In the genomic region with DNA sequence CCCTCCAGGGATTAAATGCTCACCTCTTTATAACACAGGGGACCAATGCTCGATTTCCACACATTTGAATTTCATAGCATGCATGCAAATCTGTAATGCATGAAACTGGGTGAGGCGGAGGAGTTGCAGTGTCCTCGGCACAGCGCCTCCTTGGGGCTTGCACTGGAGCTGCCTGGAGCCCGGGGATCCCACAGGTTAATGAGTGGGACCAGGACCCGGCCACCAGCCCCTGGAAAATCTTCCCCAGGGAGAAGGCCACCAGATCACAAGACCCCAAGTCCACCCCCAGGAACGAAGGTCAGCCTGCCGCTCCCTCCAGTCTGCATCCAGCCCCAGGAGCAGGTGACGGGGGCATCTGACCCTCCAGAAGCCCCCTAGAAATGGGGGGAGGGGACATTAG, we compare ENCODE assay signal across 1 cellular context.
TF ChIP-seq lines count a peak whose summit lies in the region.

No MANE protein-coding gene starts in this region.

TF ChIP-seq in WTC11, 78 proteins besides CTCF, POLR2A, EP300 and RAD21 (continued from another document):
- TF ChIP-seq, protein P1, sequence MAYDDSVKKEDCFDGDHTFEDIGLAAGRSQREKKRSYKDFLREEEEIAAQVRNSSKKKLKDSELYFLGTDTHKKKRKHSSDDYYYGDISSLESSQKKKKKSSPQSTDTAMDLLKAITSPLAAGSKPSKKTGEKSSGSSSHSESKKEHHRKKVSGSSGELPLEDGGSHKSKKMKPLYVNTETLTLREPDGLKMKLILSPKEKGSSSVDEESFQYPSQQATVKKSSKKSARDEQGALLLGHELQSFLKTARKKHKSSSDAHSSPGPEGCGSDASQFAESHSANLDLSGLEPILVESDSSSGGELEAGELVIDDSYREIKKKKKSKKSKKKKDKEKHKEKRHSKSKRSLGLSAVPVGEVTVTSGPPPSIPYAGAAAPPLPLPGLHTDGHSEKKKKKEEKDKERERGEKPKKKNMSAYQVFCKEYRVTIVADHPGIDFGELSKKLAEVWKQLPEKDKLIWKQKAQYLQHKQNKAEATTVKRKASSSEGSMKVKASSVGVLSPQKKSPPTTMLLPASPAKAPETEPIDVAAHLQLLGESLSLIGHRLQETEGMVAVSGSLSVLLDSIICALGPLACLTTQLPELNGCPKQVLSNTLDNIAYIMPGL (CRISPR knock-in tag; IDR thresholded peaks at IDR 0.05) = no peak
- TF ChIP-seq, protein P2, sequence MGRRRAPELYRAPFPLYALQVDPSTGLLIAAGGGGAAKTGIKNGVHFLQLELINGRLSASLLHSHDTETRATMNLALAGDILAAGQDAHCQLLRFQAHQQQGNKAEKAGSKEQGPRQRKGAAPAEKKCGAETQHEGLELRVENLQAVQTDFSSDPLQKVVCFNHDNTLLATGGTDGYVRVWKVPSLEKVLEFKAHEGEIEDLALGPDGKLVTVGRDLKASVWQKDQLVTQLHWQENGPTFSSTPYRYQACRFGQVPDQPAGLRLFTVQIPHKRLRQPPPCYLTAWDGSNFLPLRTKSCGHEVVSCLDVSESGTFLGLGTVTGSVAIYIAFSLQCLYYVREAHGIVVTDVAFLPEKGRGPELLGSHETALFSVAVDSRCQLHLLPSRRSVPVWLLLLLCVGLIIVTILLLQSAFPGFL (CRISPR knock-in tag; IDR thresholded peaks at IDR 0.05; ENCODE audit: borderline replicate concordance) = no peak
- TF ChIP-seq, protein P3, sequence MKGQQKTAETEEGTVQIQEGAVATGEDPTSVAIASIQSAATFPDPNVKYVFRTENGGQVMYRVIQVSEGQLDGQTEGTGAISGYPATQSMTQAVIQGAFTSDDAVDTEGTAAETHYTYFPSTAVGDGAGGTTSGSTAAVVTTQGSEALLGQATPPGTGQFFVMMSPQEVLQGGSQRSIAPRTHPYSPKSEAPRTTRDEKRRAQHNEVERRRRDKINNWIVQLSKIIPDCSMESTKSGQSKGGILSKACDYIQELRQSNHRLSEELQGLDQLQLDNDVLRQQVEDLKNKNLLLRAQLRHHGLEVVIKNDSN (CRISPR knock-in tag; IDR thresholded peaks at IDR 0.05) = no peak
- TF ChIP-seq, protein P4, sequence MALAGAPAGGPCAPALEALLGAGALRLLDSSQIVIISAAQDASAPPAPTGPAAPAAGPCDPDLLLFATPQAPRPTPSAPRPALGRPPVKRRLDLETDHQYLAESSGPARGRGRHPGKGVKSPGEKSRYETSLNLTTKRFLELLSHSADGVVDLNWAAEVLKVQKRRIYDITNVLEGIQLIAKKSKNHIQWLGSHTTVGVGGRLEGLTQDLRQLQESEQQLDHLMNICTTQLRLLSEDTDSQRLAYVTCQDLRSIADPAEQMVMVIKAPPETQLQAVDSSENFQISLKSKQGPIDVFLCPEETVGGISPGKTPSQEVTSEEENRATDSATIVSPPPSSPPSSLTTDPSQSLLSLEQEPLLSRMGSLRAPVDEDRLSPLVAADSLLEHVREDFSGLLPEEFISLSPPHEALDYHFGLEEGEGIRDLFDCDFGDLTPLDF (CRISPR knock-in tag; IDR thresholded peaks at IDR 0.05) = no peak
- TF ChIP-seq, protein P5, sequence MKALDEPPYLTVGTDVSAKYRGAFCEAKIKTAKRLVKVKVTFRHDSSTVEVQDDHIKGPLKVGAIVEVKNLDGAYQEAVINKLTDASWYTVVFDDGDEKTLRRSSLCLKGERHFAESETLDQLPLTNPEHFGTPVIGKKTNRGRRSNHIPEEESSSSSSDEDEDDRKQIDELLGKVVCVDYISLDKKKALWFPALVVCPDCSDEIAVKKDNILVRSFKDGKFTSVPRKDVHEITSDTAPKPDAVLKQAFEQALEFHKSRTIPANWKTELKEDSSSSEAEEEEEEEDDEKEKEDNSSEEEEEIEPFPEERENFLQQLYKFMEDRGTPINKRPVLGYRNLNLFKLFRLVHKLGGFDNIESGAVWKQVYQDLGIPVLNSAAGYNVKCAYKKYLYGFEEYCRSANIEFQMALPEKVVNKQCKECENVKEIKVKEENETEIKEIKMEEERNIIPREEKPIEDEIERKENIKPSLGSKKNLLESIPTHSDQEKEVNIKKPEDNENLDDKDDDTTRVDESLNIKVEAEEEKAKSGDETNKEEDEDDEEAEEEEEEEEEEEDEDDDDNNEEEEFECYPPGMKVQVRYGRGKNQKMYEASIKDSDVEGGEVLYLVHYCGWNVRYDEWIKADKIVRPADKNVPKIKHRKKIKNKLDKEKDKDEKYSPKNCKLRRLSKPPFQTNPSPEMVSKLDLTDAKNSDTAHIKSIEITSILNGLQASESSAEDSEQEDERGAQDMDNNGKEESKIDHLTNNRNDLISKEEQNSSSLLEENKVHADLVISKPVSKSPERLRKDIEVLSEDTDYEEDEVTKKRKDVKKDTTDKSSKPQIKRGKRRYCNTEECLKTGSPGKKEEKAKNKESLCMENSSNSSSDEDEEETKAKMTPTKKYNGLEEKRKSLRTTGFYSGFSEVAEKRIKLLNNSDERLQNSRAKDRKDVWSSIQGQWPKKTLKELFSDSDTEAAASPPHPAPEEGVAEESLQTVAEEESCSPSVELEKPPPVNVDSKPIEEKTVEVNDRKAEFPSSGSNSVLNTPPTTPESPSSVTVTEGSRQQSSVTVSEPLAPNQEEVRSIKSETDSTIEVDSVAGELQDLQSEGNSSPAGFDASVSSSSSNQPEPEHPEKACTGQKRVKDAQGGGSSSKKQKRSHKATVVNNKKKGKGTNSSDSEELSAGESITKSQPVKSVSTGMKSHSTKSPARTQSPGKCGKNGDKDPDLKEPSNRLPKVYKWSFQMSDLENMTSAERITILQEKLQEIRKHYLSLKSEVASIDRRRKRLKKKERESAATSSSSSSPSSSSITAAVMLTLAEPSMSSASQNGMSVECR (CRISPR knock-in tag; IDR thresholded peaks at IDR 0.05; ENCODE audit: borderline replicate concordance) = no peak
- TF ChIP-seq OVOL2 (CRISPR knock-in tag; IDR thresholded peaks at IDR 0.05; ENCODE audit: borderline replicate concordance) (no peak), PRRX2 (CRISPR knock-in tag; IDR thresholded peaks at IDR 0.05) (no peak), NFATC4 (CRISPR knock-in tag; IDR thresholded peaks at IDR 0.05) (no peak)
- TF ChIP-seq, protein P6, sequence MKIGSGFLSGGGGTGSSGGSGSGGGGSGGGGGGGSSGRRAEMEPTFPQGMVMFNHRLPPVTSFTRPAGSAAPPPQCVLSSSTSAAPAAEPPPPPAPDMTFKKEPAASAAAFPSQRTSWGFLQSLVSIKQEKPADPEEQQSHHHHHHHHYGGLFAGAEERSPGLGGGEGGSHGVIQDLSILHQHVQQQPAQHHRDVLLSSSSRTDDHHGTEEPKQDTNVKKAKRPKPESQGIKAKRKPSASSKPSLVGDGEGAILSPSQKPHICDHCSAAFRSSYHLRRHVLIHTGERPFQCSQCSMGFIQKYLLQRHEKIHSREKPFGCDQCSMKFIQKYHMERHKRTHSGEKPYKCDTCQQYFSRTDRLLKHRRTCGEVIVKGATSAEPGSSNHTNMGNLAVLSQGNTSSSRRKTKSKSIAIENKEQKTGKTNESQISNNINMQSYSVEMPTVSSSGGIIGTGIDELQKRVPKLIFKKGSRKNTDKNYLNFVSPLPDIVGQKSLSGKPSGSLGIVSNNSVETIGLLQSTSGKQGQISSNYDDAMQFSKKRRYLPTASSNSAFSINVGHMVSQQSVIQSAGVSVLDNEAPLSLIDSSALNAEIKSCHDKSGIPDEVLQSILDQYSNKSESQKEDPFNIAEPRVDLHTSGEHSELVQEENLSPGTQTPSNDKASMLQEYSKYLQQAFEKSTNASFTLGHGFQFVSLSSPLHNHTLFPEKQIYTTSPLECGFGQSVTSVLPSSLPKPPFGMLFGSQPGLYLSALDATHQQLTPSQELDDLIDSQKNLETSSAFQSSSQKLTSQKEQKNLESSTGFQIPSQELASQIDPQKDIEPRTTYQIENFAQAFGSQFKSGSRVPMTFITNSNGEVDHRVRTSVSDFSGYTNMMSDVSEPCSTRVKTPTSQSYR (CRISPR knock-in tag; IDR thresholded peaks at IDR 0.05) = no peak
